In genomic region chr2:88564402-88564801, GRCh38 we compare ENCODE assay signal across 16 cellular contexts.
DNase-seq lines count a peak whose midpoint lies in the region; ATAC-seq and TF ChIP-seq lines count a peak whose summit lies in the region.
"Had no signal": no experiment of that assay in that cellular context is flagged by ENCODE, and none has a peak within 500 bp of the region (broad histone marks: within the 10 kb centered on the region; RNA-seq: fewer than 3 reads in every experiment).

No MANE protein-coding gene starts in this region.

- H3K4me3 Mint-ChIP-seq in activated naive CD4-positive, alpha-beta T cell treated with anti-CD3 and anti-CD28 coated beads, Interleukin-2, amount 50 U/mL, for 24 hours: no peak overlapping the region
- H3K4me3 Mint-ChIP-seq in GM23338: no peak overlapping the region
- H3K4me3 Mint-ChIP-seq in central memory CD8-positive, alpha-beta T cell: no peak overlapping the region
- no peak overlapping the region for H3K4me3 Mint-ChIP-seq in stimulated activated effector memory CD8-positive, alpha-beta T cell treated with anti-CD3 and anti-CD28 coated beads, Interleukin-12 subunit alpha, Interleukin-12 subunit beta, amount 100 ng/mL, for 72 hours
- H3K4me3 Mint-ChIP-seq: CD4-positive, alpha-beta T cell had no signal

- H2AFZ ChIP-seq in GM23338: no peak overlapping the region

- H3K9me2 ChIP-seq in GM23338 (ENCODE audit: insufficient read depth): no peaks in the 10 kb centered on the region

- peak overlapping the region; percentile 35 for H3K27ac Mint-ChIP-seq in activated naive CD4-positive, alpha-beta T cell treated with anti-CD3 and anti-CD28 coated beads, Interleukin-2, amount 50 U/mL, for 24 hours
- no peak overlapping the region; the same call in 1 of the 2 replicates for H3K27ac Mint-ChIP-seq in GM23338
- H3K27ac Mint-ChIP-seq in central memory CD8-positive, alpha-beta T cell (ENCODE audit: low read depth): peak overlapping the region; percentile 7
- H3K27ac Mint-ChIP-seq in stimulated activated effector memory CD8-positive, alpha-beta T cell treated with anti-CD3 and anti-CD28 coated beads, Interleukin-12 subunit alpha, Interleukin-12 subunit beta, amount 100 ng/mL, for 72 hours: no peak overlapping the region
- H3K27ac Mint-ChIP-seq: CD4-positive, alpha-beta T cell had no signal

- H3K4me1 ChIP-seq in GM23338 (ENCODE audit: insufficient read depth): peaks cover 18% of the 10 kb centered on the region
- H3K4me1 ChIP-seq: A549, Caco-2 had no signal

- DNase-seq in activated naive CD4-positive, alpha-beta T cell treated with anti-CD3 and anti-CD28 coated beads, Interleukin-2, amount 50 U/mL, for 16 hours: no peak
- no peak for DNase-seq in GM23338 (ENCODE audit: low spot score)
- no peak for DNase-seq in central memory CD8-positive, alpha-beta T cell (ENCODE audit: low spot score in 2 of 2)
- DNase-seq in stimulated activated effector memory CD8-positive, alpha-beta T cell treated with anti-CD3 and anti-CD28 coated beads, Interleukin-12 subunit alpha, Interleukin-12 subunit beta, amount 100 ng/mL, for 72 hours (ENCODE audit: low spot score in 2 of 2): no peak
- DNase-seq in hippocampal formation (lab: John Stamatoyannopoulos, UW): no peak
- no peak for DNase-seq in foreskin melanocyte
- DNase-seq: AML-193; Caco-2; CD4-positive, alpha-beta T cell; GOT3; H7 had no signal

- peaks cover 14% of the 10 kb centered on the region for H3K36me3 Mint-ChIP-seq in activated naive CD4-positive, alpha-beta T cell treated with anti-CD3 and anti-CD28 coated beads, Interleukin-2, amount 50 U/mL, for 24 hours
- peaks cover 20% of the 10 kb centered on the region for H3K36me3 Mint-ChIP-seq in GM23338 (ENCODE audit: low read depth)
- H3K36me3 Mint-ChIP-seq in central memory CD8-positive, alpha-beta T cell (ENCODE audit: insufficient read depth): peaks cover 39% of the 10 kb centered on the region
- H3K36me3 Mint-ChIP-seq in stimulated activated effector memory CD8-positive, alpha-beta T cell treated with anti-CD3 and anti-CD28 coated beads, Interleukin-12 subunit alpha, Interleukin-12 subunit beta, amount 100 ng/mL, for 72 hours: peaks cover 96% of the 10 kb centered on the region

- no peak overlapping the region for H3K4me2 ChIP-seq in GM23338
- H3K4me2 ChIP-seq: A549 had no signal

- no peaks in the 10 kb centered on the region for H3K27me3 Mint-ChIP-seq in activated naive CD4-positive, alpha-beta T cell treated with anti-CD3 and anti-CD28 coated beads, Interleukin-2, amount 50 U/mL, for 24 hours
- H3K27me3 Mint-ChIP-seq in GM23338 (ENCODE audit: insufficient read depth, low read depth, poor library complexity): no peaks in the 10 kb centered on the region
- H3K27me3 Mint-ChIP-seq in central memory CD8-positive, alpha-beta T cell: no peaks in the 10 kb centered on the region
- H3K27me3 Mint-ChIP-seq: CD4-positive, alpha-beta T cell had no signal

- no peaks in the 10 kb centered on the region for H3F3A ChIP-seq in GM23338 (replicated peaks; ENCODE audit: low read depth)

- H3K4me3 ChIP-seq in GM23338: no peak overlapping the region
- H3K4me3 ChIP-seq: A549 had no signal

- 0 out of 2 replicates have a peak overlapping the region, but pooled peaks have one; percentile 33 for H3K27ac ChIP-seq in GM23338 (ENCODE audit: low read depth)
- H3K27ac ChIP-seq: 22Rv1, A549, C4-2B had no signal

- H3K4me1 Mint-ChIP-seq in activated naive CD4-positive, alpha-beta T cell treated with anti-CD3 and anti-CD28 coated beads, Interleukin-2, amount 50 U/mL, for 24 hours: no peaks in the 10 kb centered on the region
- H3K4me1 Mint-ChIP-seq in GM23338: peaks cover 26% of the 10 kb centered on the region
- peaks cover 7% of the 10 kb centered on the region for H3K4me1 Mint-ChIP-seq in central memory CD8-positive, alpha-beta T cell
- H3K4me1 Mint-ChIP-seq in stimulated activated effector memory CD8-positive, alpha-beta T cell treated with anti-CD3 and anti-CD28 coated beads, Interleukin-12 subunit alpha, Interleukin-12 subunit beta, amount 100 ng/mL, for 72 hours: peaks cover 14% of the 10 kb centered on the region

- H3K27me3 ChIP-seq in GM23338 (ENCODE audit: insufficient read depth): no peaks in the 10 kb centered on the region

- no peak for TF ChIP-seq CTCF in GM23338 (conservative IDR thresholded peaks at IDR 0.05; ENCODE audit: low read depth in 2 of 2)

- H3K36me3 ChIP-seq in GM23338 (ENCODE audit: insufficient read depth): no peaks in the 10 kb centered on the region; the same call in 1 of the 2 replicates

- no peaks in the 10 kb centered on the region for H4K20me1 ChIP-seq in GM23338 (replicated peaks; ENCODE audit: insufficient read depth)

- H3K9me3 Mint-ChIP-seq in activated naive CD4-positive, alpha-beta T cell treated with anti-CD3 and anti-CD28 coated beads, Interleukin-2, amount 50 U/mL, for 24 hours: no peaks in the 10 kb centered on the region
- H3K9me3 Mint-ChIP-seq in GM23338: no peaks in the 10 kb centered on the region
- no peaks in the 10 kb centered on the region for H3K9me3 Mint-ChIP-seq in central memory CD8-positive, alpha-beta T cell
- no peaks in the 10 kb centered on the region for H3K9me3 Mint-ChIP-seq in stimulated activated effector memory CD8-positive, alpha-beta T cell treated with anti-CD3 and anti-CD28 coated beads, Interleukin-12 subunit alpha, Interleukin-12 subunit beta, amount 100 ng/mL, for 72 hours
- H3K9me3 Mint-ChIP-seq: CD4-positive, alpha-beta T cell had no signal

- H3K79me2 ChIP-seq in GM23338 (replicated peaks; ENCODE audit: insufficient read depth): no peaks in the 10 kb centered on the region

- ATAC-seq in GM23338 (no peak), GM21423 (IDR thresholded peaks at IDR 0.05; ENCODE audit: unreplicated experiment) (no peak)
- ATAC-seq in central memory CD8-positive, alpha-beta T cell (replicated peaks; ENCODE audit: extremely low read depth, poor library complexity, severe bottlenecking): no peak
- ATAC-seq in stimulated activated effector memory CD8-positive, alpha-beta T cell treated with anti-CD3 and anti-CD28 coated beads, Interleukin-12 subunit alpha, Interleukin-12 subunit beta, amount 100 ng/mL, for 72 hours: peak; percentile 26
- ATAC-seq: A549 had no signal

TF ChIP-seq in GM23338, 12 proteins besides CTCF, POLR2A, EP300 and RAD21:
- TF ChIP-seq EZH2 (IDR thresholded peaks at IDR 0.05; ENCODE audit: low read depth, unreplicated experiment): no peak

Comparison
In these comparisons a context has a peak if more than half of its experiments do, and no peak if none do; other contexts are left out.
1. H3K27ac Mint-ChIP-seq: peak in activated naive CD4-positive, alpha-beta T cell treated with anti-CD3 and anti-CD28 coated beads, Interleukin-2, amount 50 U/mL, for 24 hours (single experiment) and central memory CD8-positive, alpha-beta T cell (single experiment); none in GM23338 (single experiment) and stimulated activated effector memory CD8-positive, alpha-beta T cell treated with anti-CD3 and anti-CD28 coated beads, Interleukin-12 subunit alpha, Interleukin-12 subunit beta, amount 100 ng/mL, for 72 hours (single experiment).